ENCODE assay signal across 14 cellular contexts in the genomic region with DNA sequence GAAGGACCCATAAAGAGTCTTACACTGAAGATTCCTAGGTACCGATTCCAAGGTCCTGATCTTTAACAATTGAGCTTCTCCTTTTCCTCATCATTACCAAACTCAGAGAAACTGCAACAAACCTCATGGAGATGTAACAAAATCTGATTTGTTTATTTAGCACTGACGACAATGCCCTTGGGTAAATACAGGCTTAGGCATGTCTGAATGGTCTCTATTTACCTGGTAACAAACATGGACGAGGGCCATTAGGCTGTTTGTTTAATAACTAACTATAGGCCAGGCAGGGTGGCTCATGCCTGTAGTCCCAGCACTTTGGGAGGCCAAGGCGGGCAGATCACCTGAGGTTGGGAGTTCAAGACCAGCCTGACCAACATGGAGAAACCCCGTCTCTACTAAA.
"Had no signal": no experiment of that assay in that cellular context is flagged by ENCODE, and none has a peak within 500 bp of the region (broad histone marks: within the 10 kb centered on the region; RNA-seq: fewer than 3 reads in every experiment).

No MANE protein-coding gene starts in this region.

- H3K27me3 ChIP-seq: ascending aorta, cardiac muscle cell, esophagus squamous epithelium, neutrophil, right atrium auricular region, stomach had no signal

- ATAC-seq: mucosa of descending colon; naive thymus-derived CD8-positive, alpha-beta T cell had no signal

- H3K4me1 Mint-ChIP-seq: activated CD4-positive, alpha-beta memory T cell treated with anti-CD3 and anti-CD28 coated beads, Interleukin-2, amount 10 ng/mL, durations not matched to agents 7 days and 5 days had no signal

- DNase-seq: activated CD4-positive, alpha-beta memory T cell treated with anti-CD3 and anti-CD28 coated beads, Interleukin-2, amount 10 ng/mL, durations not matched to agents 7 days and 5 days; activated CD4-positive, alpha-beta T cell treated with anti-CD3 and anti-CD28 coated beads for 1 hour; esophagus squamous epithelium; foreskin fibroblast; head of caudate nucleus; mucosa of descending colon; naive thymus-derived CD8-positive, alpha-beta T cell; small intestine; stomach had no signal

- H3K36me3 ChIP-seq: ascending aorta, cardiac muscle cell, esophagus squamous epithelium, neutrophil, right atrium auricular region, stomach, thoracic aorta had no signal

- H3K27ac Mint-ChIP-seq: activated CD4-positive, alpha-beta memory T cell treated with anti-CD3 and anti-CD28 coated beads, Interleukin-2, amount 10 ng/mL, durations not matched to agents 7 days and 5 days; naive thymus-derived CD8-positive, alpha-beta T cell had no signal

- H3K27ac ChIP-seq: ascending aorta, cardiac muscle cell, esophagus squamous epithelium, neutrophil, right atrium auricular region, stomach, thoracic aorta had no signal

- H3K36me3 Mint-ChIP-seq: naive thymus-derived CD8-positive, alpha-beta T cell had no signal

- H3K4me1 ChIP-seq: ascending aorta, esophagus squamous epithelium, right atrium auricular region, stomach had no signal

- H3K9me3 ChIP-seq: ascending aorta, esophagus squamous epithelium, mucosa of descending colon, neutrophil, right atrium auricular region, stomach, thoracic aorta had no signal

- H3K4me3 Mint-ChIP-seq: activated CD4-positive, alpha-beta memory T cell treated with anti-CD3 and anti-CD28 coated beads, Interleukin-2, amount 10 ng/mL, durations not matched to agents 7 days and 5 days; naive thymus-derived CD8-positive, alpha-beta T cell had no signal

- H3K4me3 ChIP-seq: ascending aorta, cardiac muscle cell, esophagus squamous epithelium, mucosa of descending colon, right atrium auricular region, stomach, thoracic aorta had no signal

- H3K9me3 Mint-ChIP-seq: activated CD4-positive, alpha-beta memory T cell treated with anti-CD3 and anti-CD28 coated beads, Interleukin-2, amount 10 ng/mL, durations not matched to agents 7 days and 5 days; naive thymus-derived CD8-positive, alpha-beta T cell had no signal
